ENCODE assay signal across 22 cellular contexts in genomic region chr14:77259025-77259715, GRCh38. TPM values are rescaled to one million over a fixed set of nuclear protein-coding genes. Genes with fewer than 3 reads are reported as not detected.
"Had no signal": no experiment of that assay in that cellular context is flagged by ENCODE, and none has a peak within 500 bp of the region (broad histone marks: within the 10 kb centered on the region; RNA-seq: fewer than 3 reads in every experiment).

No MANE protein-coding gene starts in this region.

- FAIRE-seq: colon, small intestine had no signal

- H3K27ac Mint-ChIP-seq: nephron had no signal

- H3K9me3 Mint-ChIP-seq: naive B cell, nephron had no signal

- H3K4me1 ChIP-seq: heart left ventricle, left ventricle myocardium inferior, right atrium auricular region, tibial nerve, upper lobe of right lung, vagina had no signal

- H3K36me3 ChIP-seq: heart left ventricle, left ventricle myocardium inferior, neutrophil, right atrium auricular region, tibial nerve, upper lobe of right lung, vagina had no signal

- H3K27ac ChIP-seq: heart left ventricle, left ventricle myocardium inferior, neutrophil, right atrium auricular region, tibial nerve, upper lobe of right lung, vagina had no signal

- H3K9me3 ChIP-seq: heart left ventricle, left ventricle myocardium inferior, neutrophil, right atrium auricular region, tibial nerve, upper lobe of right lung, vagina had no signal

- H3K4me1 Mint-ChIP-seq: naive B cell, nephron had no signal

- H3K36me3 Mint-ChIP-seq: naive B cell had no signal

- H3K27me3 ChIP-seq: right atrium auricular region, tibial nerve, vagina had no signal

- H3K4me3 ChIP-seq: heart left ventricle, left ventricle myocardium inferior, lung, right atrium auricular region, tibial nerve, upper lobe of right lung, vagina had no signal

- H3K4me3 Mint-ChIP-seq: naive B cell, nephron had no signal

- ATAC-seq: heart left ventricle, upper lobe of right lung had no signal

- DNase-seq: effector CD4-positive, alpha-beta T cell; foreskin melanocyte; hypothalamus; islet precursor cell; left ventricle myocardium inferior; mesenchymal stem cell; naive B cell; small intestine; stimulated activated CD4-positive, alpha-beta T cell treated with anti-CD3 and anti-CD28 coated beads, Interleukin-12 subunit alpha, Interleukin-12 subunit beta, amount 100 ng/mL, for 4 hours; stimulated activated naive CD4-positive, alpha-beta T cell; upper lobe of right lung had no signal

RNA-seq across cellular contexts. Expression of gene NGB, which starts 11.8 kb away (rescaled TPM):
- total RNA-seq: dermis microvascular lymphatic vessel endothelial cell, glomerular endothelial cell, heart left ventricle, left ventricle myocardium inferior, lung, osteocyte, right atrium auricular region, tibial nerve, upper lobe of right lung had no signal
- polyA plus RNA-seq: heart left ventricle, lung had no signal
